In the genomic region with DNA sequence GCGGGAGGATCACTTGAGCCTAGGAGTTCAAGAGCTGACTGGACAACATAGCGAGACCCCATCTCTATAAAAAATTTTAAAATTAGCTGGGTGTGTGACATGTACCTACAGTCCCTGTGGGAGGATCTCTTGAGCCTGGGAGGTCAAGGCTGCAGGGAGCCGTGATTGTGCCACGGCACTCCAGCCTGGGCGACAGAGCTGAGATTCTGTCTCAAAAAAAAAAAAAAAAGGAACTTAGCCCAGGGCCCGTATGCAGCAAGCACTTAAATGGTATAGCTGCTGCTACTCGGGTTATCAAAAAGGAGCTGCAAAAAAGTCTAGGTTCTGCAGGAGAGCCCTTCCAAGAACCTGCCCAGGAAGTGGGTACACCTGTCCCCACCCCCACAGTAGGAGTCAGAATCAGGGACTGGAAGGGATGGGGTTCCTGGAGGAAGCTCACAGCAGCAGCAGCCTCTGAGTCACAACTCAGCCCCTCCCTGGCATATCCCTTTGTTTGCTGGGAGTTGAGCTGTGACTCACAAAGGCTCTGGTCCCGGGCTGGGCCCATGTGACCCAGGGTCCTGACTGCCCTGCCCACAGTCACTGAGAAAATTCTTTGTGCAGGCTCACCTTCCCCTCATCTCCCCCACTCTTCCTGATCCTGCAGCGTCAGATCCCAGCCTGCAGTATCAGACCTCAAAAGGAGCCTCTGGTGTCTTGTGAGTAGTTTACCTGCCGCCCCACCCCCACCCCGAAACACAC, we compare ENCODE assay signal across 1 cellular context.
TF ChIP-seq lines count a peak whose summit lies in the region.

A gene with protein sequence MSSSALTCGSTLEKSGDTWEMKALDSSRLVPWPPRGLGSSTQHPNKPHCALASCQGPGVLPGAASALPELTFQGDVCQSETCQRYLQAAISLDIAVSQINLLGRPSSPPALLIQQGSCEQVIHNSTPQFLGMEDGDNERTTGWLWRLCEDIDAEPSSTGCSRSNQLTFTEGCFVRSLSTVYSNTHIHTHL (plus strand): TSS at position 576 of the 741 bp plus-strand sequence. CDS start 13,031 bp downstream, outside the sequence.

TF ChIP-seq in HepG2, 621 proteins besides CTCF, POLR2A, EP300 and RAD21 (continued from another document):
- TF ChIP-seq, protein P1, sequence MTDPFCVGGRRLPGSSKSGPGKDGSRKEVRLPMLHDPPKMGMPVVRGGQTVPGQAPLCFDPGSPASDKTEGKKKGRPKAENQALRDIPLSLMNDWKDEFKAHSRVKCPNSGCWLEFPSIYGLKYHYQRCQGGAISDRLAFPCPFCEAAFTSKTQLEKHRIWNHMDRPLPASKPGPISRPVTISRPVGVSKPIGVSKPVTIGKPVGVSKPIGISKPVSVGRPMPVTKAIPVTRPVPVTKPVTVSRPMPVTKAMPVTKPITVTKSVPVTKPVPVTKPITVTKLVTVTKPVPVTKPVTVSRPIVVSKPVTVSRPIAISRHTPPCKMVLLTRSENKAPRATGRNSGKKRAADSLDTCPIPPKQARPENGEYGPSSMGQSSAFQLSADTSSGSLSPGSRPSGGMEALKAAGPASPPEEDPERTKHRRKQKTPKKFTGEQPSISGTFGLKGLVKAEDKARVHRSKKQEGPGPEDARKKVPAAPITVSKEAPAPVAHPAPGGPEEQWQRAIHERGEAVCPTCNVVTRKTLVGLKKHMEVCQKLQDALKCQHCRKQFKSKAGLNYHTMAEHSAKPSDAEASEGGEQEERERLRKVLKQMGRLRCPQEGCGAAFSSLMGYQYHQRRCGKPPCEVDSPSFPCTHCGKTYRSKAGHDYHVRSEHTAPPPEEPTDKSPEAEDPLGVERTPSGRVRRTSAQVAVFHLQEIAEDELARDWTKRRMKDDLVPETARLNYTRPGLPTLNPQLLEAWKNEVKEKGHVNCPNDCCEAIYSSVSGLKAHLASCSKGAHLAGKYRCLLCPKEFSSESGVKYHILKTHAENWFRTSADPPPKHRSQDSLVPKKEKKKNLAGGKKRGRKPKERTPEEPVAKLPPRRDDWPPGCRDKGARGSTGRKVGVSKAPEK (CRISPR knock-in tag; IDR thresholded peaks at IDR 0.05; ENCODE audit: borderline replicate concordance), result no peak
- TF ChIP-seq, protein P2, sequence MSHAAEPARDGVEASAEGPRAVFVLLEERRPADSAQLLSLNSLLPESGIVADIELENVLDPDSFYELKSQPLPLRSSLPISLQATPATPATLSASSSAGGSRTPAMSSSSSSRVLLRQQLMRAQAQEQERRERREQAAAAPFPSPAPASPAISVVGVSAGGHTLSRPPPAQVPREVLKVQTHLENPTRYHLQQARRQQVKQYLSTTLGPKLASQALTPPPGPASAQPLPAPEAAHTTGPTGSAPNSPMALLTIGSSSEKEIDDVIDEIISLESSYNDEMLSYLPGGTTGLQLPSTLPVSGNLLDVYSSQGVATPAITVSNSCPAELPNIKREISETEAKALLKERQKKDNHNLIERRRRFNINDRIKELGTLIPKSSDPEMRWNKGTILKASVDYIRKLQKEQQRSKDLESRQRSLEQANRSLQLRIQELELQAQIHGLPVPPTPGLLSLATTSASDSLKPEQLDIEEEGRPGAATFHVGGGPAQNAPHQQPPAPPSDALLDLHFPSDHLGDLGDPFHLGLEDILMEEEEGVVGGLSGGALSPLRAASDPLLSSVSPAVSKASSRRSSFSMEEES (CRISPR knock-in tag; IDR thresholded peaks at IDR 0.05), result peak; percentile 93
- peak; percentile 49 for TF ChIP-seq POGZ (CRISPR knock-in tag; IDR thresholded peaks at IDR 0.05)
- TF ChIP-seq SMAD9 (CRISPR knock-in tag; IDR thresholded peaks at IDR 0.05), result no peak
- TF ChIP-seq MLLT10 (CRISPR knock-in tag; IDR thresholded peaks at IDR 0.05), result no peak
- TF ChIP-seq ZNF841 (CRISPR knock-in tag; IDR thresholded peaks at IDR 0.05; ENCODE audit: borderline replicate concordance), result no peak
- peak; percentile 31; the same call in 1 of the 2 replicates for TF ChIP-seq PAXIP1 (CRISPR knock-in tag; conservative IDR thresholded peaks at IDR 0.05)
- TF ChIP-seq RXRA (CRISPR knock-in tag; IDR thresholded peaks at IDR 0.05), result peak; percentile 47; the same call in 1 of the 2 replicates
- no peak for TF ChIP-seq RFX3 (CRISPR knock-in tag; IDR thresholded peaks at IDR 0.05)
- TF ChIP-seq, protein P3, sequence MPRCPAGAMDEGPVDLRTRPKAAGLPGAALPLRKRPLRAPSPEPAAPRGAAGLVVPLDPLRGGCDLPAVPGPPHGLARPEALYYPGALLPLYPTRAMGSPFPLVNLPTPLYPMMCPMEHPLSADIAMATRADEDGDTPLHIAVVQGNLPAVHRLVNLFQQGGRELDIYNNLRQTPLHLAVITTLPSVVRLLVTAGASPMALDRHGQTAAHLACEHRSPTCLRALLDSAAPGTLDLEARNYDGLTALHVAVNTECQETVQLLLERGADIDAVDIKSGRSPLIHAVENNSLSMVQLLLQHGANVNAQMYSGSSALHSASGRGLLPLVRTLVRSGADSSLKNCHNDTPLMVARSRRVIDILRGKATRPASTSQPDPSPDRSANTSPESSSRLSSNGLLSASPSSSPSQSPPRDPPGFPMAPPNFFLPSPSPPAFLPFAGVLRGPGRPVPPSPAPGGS (CRISPR knock-in tag; IDR thresholded peaks at IDR 0.05), result no peak
- TF ChIP-seq MAZ (IDR thresholded peaks at IDR 0.05; ENCODE audit: borderline replicate concordance, low read depth, low read length), result peak; percentile 62; the same call in 1 of the 2 replicates
- no peak for TF ChIP-seq MAZ (CRISPR knock-in tag; IDR thresholded peaks at IDR 0.05; ENCODE audit: low read depth)
- TF ChIP-seq ZZZ3 (CRISPR knock-in tag; IDR thresholded peaks at IDR 0.05; ENCODE audit: borderline replicate concordance), result no peak
- TF ChIP-seq, protein P4, sequence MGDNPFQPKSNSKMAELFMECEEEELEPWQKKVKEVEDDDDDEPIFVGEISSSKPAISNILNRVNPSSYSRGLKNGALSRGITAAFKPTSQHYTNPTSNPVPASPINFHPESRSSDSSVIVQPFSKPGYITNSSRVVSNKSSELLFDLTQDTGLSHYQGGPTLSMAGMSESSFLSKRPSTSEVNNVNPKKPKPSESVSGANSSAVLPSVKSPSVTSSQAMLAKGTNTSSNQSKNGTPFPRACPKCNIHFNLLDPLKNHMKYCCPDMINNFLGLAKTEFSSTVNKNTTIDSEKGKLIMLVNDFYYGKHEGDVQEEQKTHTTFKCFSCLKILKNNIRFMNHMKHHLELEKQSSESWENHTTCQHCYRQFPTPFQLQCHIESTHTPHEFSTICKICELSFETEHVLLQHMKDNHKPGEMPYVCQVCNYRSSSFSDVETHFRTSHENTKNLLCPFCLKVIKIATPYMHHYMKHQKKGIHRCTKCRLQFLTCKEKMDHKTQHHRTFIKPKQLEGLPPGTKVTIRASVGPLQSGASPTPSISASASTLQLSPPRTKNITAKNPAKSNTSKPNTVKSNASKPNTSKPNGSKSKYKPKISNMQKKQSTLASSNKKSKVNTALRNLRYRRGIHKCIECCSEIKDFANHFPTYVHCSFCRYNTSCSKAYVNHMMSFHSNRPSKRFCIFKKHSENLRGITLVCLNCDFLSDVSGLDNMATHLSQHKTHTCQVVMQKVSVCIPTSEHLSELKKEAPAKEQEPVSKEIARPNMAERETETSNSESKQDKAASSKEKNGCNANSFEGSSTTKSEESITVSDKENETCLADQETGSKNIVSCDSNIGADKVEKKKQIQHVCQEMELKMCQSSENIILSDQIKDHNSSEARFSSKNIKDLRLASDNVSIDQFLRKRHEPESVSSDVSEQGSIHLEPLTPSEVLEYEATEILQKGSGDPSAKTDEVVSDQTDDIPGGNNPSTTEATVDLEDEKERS (CRISPR knock-in tag; IDR thresholded peaks at IDR 0.05), result no peak
- no peak for TF ChIP-seq GTF2F1 (IDR thresholded peaks at IDR 0.05; ENCODE audit: low read length)
- peak; percentile 72; the same call in 1 of the 2 replicates for TF ChIP-seq ZBED4 (CRISPR knock-in tag; IDR thresholded peaks at IDR 0.05; ENCODE audit: borderline replicate concordance)
- peak; percentile 61; the same call in 1 of the 2 replicates for TF ChIP-seq RAD51 (IDR thresholded peaks at IDR 0.05; ENCODE audit: borderline replicate concordance)
- TF ChIP-seq ZNF777 (CRISPR knock-in tag; IDR thresholded peaks at IDR 0.05), result 0 out of 2 replicates have a peak, but pooled peaks have one; percentile 23
- no peak for TF ChIP-seq MBD4 (IDR thresholded peaks at IDR 0.05; ENCODE audit: borderline replicate concordance, low read length)
- 0 out of 2 replicates have a peak, but pooled peaks have one; percentile 22 for TF ChIP-seq MEIS2 (CRISPR knock-in tag; IDR thresholded peaks at IDR 0.05)
- TF ChIP-seq ELF3 (CRISPR knock-in tag; IDR thresholded peaks at IDR 0.05), result peak; percentile 71; the same call in 1 of the 2 replicates
- TF ChIP-seq, protein P5, sequence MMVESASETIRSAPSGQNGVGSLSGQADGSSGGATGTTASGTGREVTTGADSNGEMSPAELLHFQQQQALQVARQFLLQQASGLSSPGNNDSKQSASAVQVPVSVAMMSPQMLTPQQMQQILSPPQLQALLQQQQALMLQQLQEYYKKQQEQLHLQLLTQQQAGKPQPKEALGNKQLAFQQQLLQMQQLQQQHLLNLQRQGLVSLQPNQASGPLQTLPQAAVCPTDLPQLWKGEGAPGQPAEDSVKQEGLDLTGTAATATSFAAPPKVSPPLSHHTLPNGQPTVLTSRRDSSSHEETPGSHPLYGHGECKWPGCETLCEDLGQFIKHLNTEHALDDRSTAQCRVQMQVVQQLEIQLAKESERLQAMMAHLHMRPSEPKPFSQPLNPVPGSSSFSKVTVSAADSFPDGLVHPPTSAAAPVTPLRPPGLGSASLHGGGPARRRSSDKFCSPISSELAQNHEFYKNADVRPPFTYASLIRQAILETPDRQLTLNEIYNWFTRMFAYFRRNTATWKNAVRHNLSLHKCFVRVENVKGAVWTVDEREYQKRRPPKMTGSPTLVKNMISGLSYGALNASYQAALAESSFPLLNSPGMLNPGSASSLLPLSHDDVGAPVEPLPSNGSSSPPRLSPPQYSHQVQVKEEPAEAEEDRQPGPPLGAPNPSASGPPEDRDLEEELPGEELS (CRISPR knock-in tag; IDR thresholded peaks at IDR 0.05), result peak; percentile 32
- TF ChIP-seq ZNF607 (CRISPR knock-in tag; IDR thresholded peaks at IDR 0.05; ENCODE audit: borderline replicate concordance), result 0 out of 2 replicates have a peak, but pooled peaks have one; percentile 31
- TF ChIP-seq SOX6 (IDR thresholded peaks at IDR 0.05), result no peak
- TF ChIP-seq SOX6 (CRISPR knock-in tag; IDR thresholded peaks at IDR 0.05), result peak; percentile 92
- no peak for TF ChIP-seq NCOA1 (CRISPR knock-in tag; IDR thresholded peaks at IDR 0.05)
- TF ChIP-seq FOSL2 (CRISPR knock-in tag; IDR thresholded peaks at IDR 0.05), result peak; percentile 98
- TF ChIP-seq CC2D1A (CRISPR knock-in tag; IDR thresholded peaks at IDR 0.05), result no peak
- TF ChIP-seq JUNB (CRISPR knock-in tag; IDR thresholded peaks at IDR 0.05; ENCODE audit: borderline replicate concordance), result peak; percentile 71; the same call in 1 of the 2 replicates
- TF ChIP-seq LCORL (IDR thresholded peaks at IDR 0.05), result no peak
- TF ChIP-seq LCORL (CRISPR knock-in tag; IDR thresholded peaks at IDR 0.05), result peak; percentile 62
- peak; percentile 17; the same call in 1 of the 2 replicates for TF ChIP-seq NCOR1 (IDR thresholded peaks at IDR 0.05; ENCODE audit: borderline replicate concordance, low read length)
- peak; percentile 87 for TF ChIP-seq FOSL1 (CRISPR knock-in tag; IDR thresholded peaks at IDR 0.05; ENCODE audit: borderline replicate concordance)
- peak; percentile 55; the same call in 1 of the 2 replicates for TF ChIP-seq NFKB2 (CRISPR knock-in tag; IDR thresholded peaks at IDR 0.05; ENCODE audit: borderline replicate concordance)
- TF ChIP-seq RBM22 (optimal IDR thresholded peaks at IDR 0.05; ENCODE audit: low read length), result no peak
- no peak for TF ChIP-seq RBM39 (IDR thresholded peaks at IDR 0.05; ENCODE audit: low read depth, low read length, poor library complexity, severe bottlenecking)
- peak; percentile 30; the same call in 1 of the 2 replicates for TF ChIP-seq MED1 (CRISPR knock-in tag; IDR thresholded peaks at IDR 0.05)
